In the genomic region with DNA sequence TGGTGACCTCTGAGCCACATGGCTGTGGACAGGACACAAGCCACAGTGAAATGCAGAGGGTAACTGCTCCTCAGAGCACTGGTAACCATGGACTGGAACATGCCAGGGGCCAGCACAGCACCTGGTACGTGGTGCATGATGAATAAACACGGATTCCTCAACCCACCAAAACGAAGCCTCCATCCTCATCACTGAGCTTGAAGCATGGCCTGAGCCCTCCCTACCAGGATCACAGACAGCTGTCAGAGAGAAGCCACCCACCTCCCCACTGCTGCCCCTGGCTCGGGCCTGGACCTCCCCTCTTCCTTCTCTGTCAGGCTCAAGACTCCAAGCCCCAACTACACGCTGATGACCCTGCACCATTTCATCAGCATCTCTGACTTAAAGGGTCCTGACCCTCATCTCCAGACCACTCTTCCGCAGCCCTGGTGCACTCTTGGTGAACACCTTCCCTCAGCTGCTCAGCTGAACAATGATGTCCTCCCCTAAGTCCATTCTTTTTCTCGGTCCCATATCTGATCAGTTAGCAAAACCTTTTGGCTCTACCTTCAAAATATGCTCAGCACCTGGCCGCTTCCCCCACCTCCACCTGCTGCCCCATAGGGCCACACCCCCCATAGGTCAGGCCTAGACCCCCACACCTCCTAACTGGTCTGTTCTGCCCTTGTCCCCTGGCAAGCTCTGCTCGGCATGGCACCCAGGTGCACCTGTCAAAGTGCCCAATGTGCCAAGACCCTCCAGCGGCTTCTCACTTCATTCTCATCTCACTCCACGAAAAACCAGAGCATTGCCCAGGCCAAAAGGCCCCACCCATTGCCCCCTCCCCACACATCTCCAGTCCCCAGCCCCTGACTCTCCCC, we compare ENCODE assay signal across 24 cellular contexts.
DNase-seq lines count a peak whose midpoint lies in the region; ATAC-seq and TF ChIP-seq lines count a peak whose summit lies in the region.
"Had no signal": no experiment of that assay in that cellular context is flagged by ENCODE, and none has a peak within 500 bp of the region (broad histone marks: within the 10 kb centered on the region; RNA-seq: fewer than 3 reads in every experiment).

No MANE protein-coding gene starts in this region.

- H3K4me3 Mint-ChIP-seq in HFFc6: peak overlapping the region; percentile 26; the same call in 1 of the 2 replicates
- no peak overlapping the region for H3K4me3 Mint-ChIP-seq in neural progenitor cell
- H3K4me3 Mint-ChIP-seq: activated naive CD4-positive, alpha-beta T cell treated with anti-CD3 and anti-CD28 coated beads for 36 hours; dendritic cell treated with granulocyte-macrophage colony-stimulating factor and Interleukin-4, amounts not matched to agents 40 ng/mL and 50 ng/mL, for 4 days; neural crest cell had no signal

- H3K4me3 ChIP-seq in BLaER1 (no peak overlapping the region), neural progenitor cell (no peak overlapping the region), MG63 (no peak overlapping the region), gastroesophageal sphincter (no peak overlapping the region)
- H3K4me3 ChIP-seq: mucosa of descending colon, smooth muscle cell, thoracic aorta had no signal

- H3K9me3 Mint-ChIP-seq in HFFc6 (peaks cover 4% of the 10 kb centered on the region; the same call in 1 of the 2 replicates), neural progenitor cell (no peaks in the 10 kb centered on the region)
- H3K9me3 Mint-ChIP-seq: activated naive CD4-positive, alpha-beta T cell treated with anti-CD3 and anti-CD28 coated beads for 36 hours; CD8-positive, alpha-beta memory T cell; dendritic cell treated with granulocyte-macrophage colony-stimulating factor and Interleukin-4, amounts not matched to agents 40 ng/mL and 50 ng/mL, for 4 days; neural crest cell had no signal

- H3K4me1 Mint-ChIP-seq in HFFc6 (ENCODE audit: low read depth): peaks cover 59% of the 10 kb centered on the region
- peaks cover 24% of the 10 kb centered on the region for H3K4me1 Mint-ChIP-seq in neural progenitor cell
- H3K4me1 Mint-ChIP-seq: CD8-positive, alpha-beta memory T cell had no signal

- H3K4me2 ChIP-seq in BLaER1 (peak overlapping the region; percentile 20), neural progenitor cell (no peak overlapping the region)
- H3K4me2 ChIP-seq: smooth muscle cell had no signal

- H3K9me3 ChIP-seq in BLaER1: no peaks in the 10 kb centered on the region
- H3K9me3 ChIP-seq in neural progenitor cell (ENCODE audit: low read depth): no peaks in the 10 kb centered on the region
- H3K9me3 ChIP-seq in MG63: no peaks in the 10 kb centered on the region
- no peaks in the 10 kb centered on the region for H3K9me3 ChIP-seq in gastroesophageal sphincter
- H3K9me3 ChIP-seq: mucosa of descending colon, thoracic aorta had no signal

- DNase-seq in 8988T (peak; percentile 27), HFFc6 (no peak), neural progenitor cell (ENCODE audit: low spot score) (no peak), MG63 (no peak), GF-D8 (lab: John Stamatoyannopoulos, UW) (no peak)
- DNase-seq: activated CD4-positive, alpha-beta T cell treated with anti-CD3 and anti-CD28 coated beads, Interleukin-2, amount 50 U/mL, for 48 hours; activated naive CD4-positive, alpha-beta T cell treated with anti-CD3 and anti-CD28 coated beads for 36 hours; amniotic stem cell; CD8-positive, alpha-beta memory T cell; left ventricle myocardium superior; mucosa of descending colon; NCI-H1105 treated with DMSO at 0.1 percent for 48 hours; NCI-H2081 treated with DMSO at 0.1 percent for 48 hours; stimulated activated CD4-positive, alpha-beta T cell treated with anti-CD3 and anti-CD28 coated beads, Interleukin-2, amount 100 ng/mL, for 48 hours; stimulated activated naive CD4-positive, alpha-beta T cell; T-helper 2 cell had no signal

- H4K20me1 ChIP-seq in BLaER1: no peaks in the 10 kb centered on the region
- H4K20me1 ChIP-seq in neural progenitor cell (ENCODE audit: low read depth): peaks cover 4% of the 10 kb centered on the region

- H3K27ac Mint-ChIP-seq in HFFc6: peak overlapping the region; percentile 93
- H3K27ac Mint-ChIP-seq in neural progenitor cell: peak overlapping the region; percentile 8
- H3K27ac Mint-ChIP-seq: activated naive CD4-positive, alpha-beta T cell treated with anti-CD3 and anti-CD28 coated beads for 36 hours; dendritic cell treated with granulocyte-macrophage colony-stimulating factor and Interleukin-4, amounts not matched to agents 40 ng/mL and 50 ng/mL, for 4 days had no signal

- no peak for TF ChIP-seq CTCF in HFFc6 (IDR thresholded peaks at IDR 0.05)
- no peak for TF ChIP-seq CTCF in neural progenitor cell (IDR thresholded peaks at IDR 0.05)
- no peak for TF ChIP-seq CTCF in gastroesophageal sphincter (IDR thresholded peaks at IDR 0.05)

- TF ChIP-seq EP300 in gastroesophageal sphincter (IDR thresholded peaks at IDR 0.05): no peak

- no peak overlapping the region for H3K27ac ChIP-seq in BLaER1
- H3K27ac ChIP-seq in neural progenitor cell: no peak overlapping the region
- H3K27ac ChIP-seq in gastroesophageal sphincter: no peak overlapping the region
- H3K27ac ChIP-seq: thoracic aorta had no signal

- H3K4me1 ChIP-seq in BLaER1 (peaks cover 37% of the 10 kb centered on the region), neural progenitor cell (peaks cover 27% of the 10 kb centered on the region), gastroesophageal sphincter (no peaks in the 10 kb centered on the region)

- H3K9ac ChIP-seq in BLaER1: no peak overlapping the region
- H3K9ac ChIP-seq in neural progenitor cell: no peak overlapping the region

- no peaks in the 10 kb centered on the region for H3K79me2 ChIP-seq in neural progenitor cell (ENCODE audit: low read depth)

- no peak for ATAC-seq in gastroesophageal sphincter
- ATAC-seq in GM19395 (IDR thresholded peaks at IDR 0.05; ENCODE audit: unreplicated experiment): no peak
- ATAC-seq: left ventricle myocardium superior, mucosa of descending colon, Panc1 had no signal

- H3K27me3 ChIP-seq in BLaER1 (no peaks in the 10 kb centered on the region), neural progenitor cell (no peaks in the 10 kb centered on the region), MG63 (no peaks in the 10 kb centered on the region), gastroesophageal sphincter (no peaks in the 10 kb centered on the region)

- no peaks in the 10 kb centered on the region for H3K36me3 ChIP-seq in BLaER1
- H3K36me3 ChIP-seq in neural progenitor cell: no peaks in the 10 kb centered on the region
- peaks cover 5% of the 10 kb centered on the region for H3K36me3 ChIP-seq in MG63
- H3K36me3 ChIP-seq in gastroesophageal sphincter: peaks cover 0 to 10% of the 10 kb centered on the region in 2 donors
- H3K36me3 ChIP-seq: thoracic aorta had no signal

- no peak for TF ChIP-seq POLR2A in gastroesophageal sphincter (IDR thresholded peaks at IDR 0.05)

- peaks cover 28% of the 10 kb centered on the region for H3F3A ChIP-seq in neural progenitor cell (ENCODE audit: low read depth)

- H2AFZ ChIP-seq in neural progenitor cell (replicated peaks): no peak overlapping the region

- peaks cover 30% of the 10 kb centered on the region for H3K27me3 Mint-ChIP-seq in HFFc6 (ENCODE audit: insufficient read depth)
- peaks cover 3% of the 10 kb centered on the region for H3K27me3 Mint-ChIP-seq in neural progenitor cell (ENCODE audit: insufficient read depth, low read depth)

- WGBS in gastroesophageal sphincter (ENCODE audit: low coverage in 1 of 2), 2 donors: 89 to 93% methylated on average over 3 to 8 of the region's 11 CpGs

- H3K36me3 Mint-ChIP-seq in HFFc6 (ENCODE audit: low read depth) (peaks cover 42% of the 10 kb centered on the region), neural progenitor cell (no peaks in the 10 kb centered on the region)
- H3K36me3 Mint-ChIP-seq: CD8-positive, alpha-beta memory T cell had no signal
